ENCODE assay signal across 16 cellular contexts in genomic region chr3:188946351-188946750, GRCh38.
DNase-seq lines count a peak whose midpoint lies in the region; ATAC-seq and TF ChIP-seq lines count a peak whose summit lies in the region.
"Had no signal": no experiment of that assay in that cellular context is flagged by ENCODE, and none has a peak within 500 bp of the region (broad histone marks: within the 10 kb centered on the region; RNA-seq: fewer than 3 reads in every experiment).

No MANE protein-coding gene starts in this region.

- intact Hi-C loops in tibial artery (cut with DNase I; ENCODE audit: low total_unique reads): loop anchor here (10.0 kb wide), 3 partner anchors 342 to 792 kb away; partner anchors contain the start of gene LPP

- H3K27ac ChIP-seq in tibial artery: peak overlapping the region; percentile 86 to 87
- H3K27ac ChIP-seq: HL-60, SJSA1 had no signal

- DNase-seq in SIG-M5 treated with dmso at 0.1 percent for 504 hours (lab: John Stamatoyannopoulos, UW; ENCODE audit: unreplicated experiment): peak; percentile 21
- DNase-seq in SIG-M5 (lab: John Stamatoyannopoulos, UW): no peak
- DNase-seq in tibial artery: no peak
- no peak for DNase-seq in natural killer cell treated with Interleukin-12 subunit alpha and Interleukin-12 subunit beta and Interleukin-15 and Interleukin-18, amount 100 ng/mL, for 72 hours (ENCODE audit: low spot score)
- DNase-seq in GM20000 (ENCODE audit: low spot score): no peak
- no peak for DNase-seq in SKM-1 (lab: John Stamatoyannopoulos, UW; ENCODE audit: unreplicated experiment)
- DNase-seq: activated CD8-positive, alpha-beta memory T cell treated with anti-CD3 and anti-CD28 coated beads, Interleukin-2, amount 10 ng/mL, durations not matched to agents 7 days and 5 days; Kasumi-1; NCI-H1930; NCI-H748 treated with DMSO at 0.1 percent for 48 hours had no signal

- no peaks in the 10 kb centered on the region for H3K36me3 ChIP-seq in tibial artery
- H3K36me3 ChIP-seq: HAP-1, SJSA1 had no signal

- H3K27me3 Mint-ChIP-seq in brain: no peaks in the 10 kb centered on the region
- peaks cover 3% of the 10 kb centered on the region for H3K27me3 Mint-ChIP-seq in nephron (ENCODE audit: low read depth)
- H3K27me3 Mint-ChIP-seq in natural killer cell treated with Interleukin-12 subunit alpha and Interleukin-12 subunit beta and Interleukin-15 and Interleukin-18, amount 100 ng/mL, for 72 hours: peaks cover 0 to 6% of the 10 kb centered on the region in 2 donors

- H3K27me3 ChIP-seq in tibial artery: no peaks in the 10 kb centered on the region
- H3K27me3 ChIP-seq: SJSA1 had no signal

- no peaks in the 10 kb centered on the region for H3K9me3 ChIP-seq in tibial artery
- H3K9me3 ChIP-seq: HAP-1, SJSA1 had no signal

- H3K9me3 Mint-ChIP-seq in brain: peaks cover 0 to 13% (median 0%) of the 10 kb centered on the region in 5 experiments
- H3K9me3 Mint-ChIP-seq in nephron: no peaks in the 10 kb centered on the region
- no peaks in the 10 kb centered on the region for H3K9me3 Mint-ChIP-seq in natural killer cell treated with Interleukin-12 subunit alpha and Interleukin-12 subunit beta and Interleukin-15 and Interleukin-18, amount 100 ng/mL, for 72 hours

- H3K4me1 ChIP-seq in tibial artery: peaks cover 4 to 93% (median 83%) of the 10 kb centered on the region in 4 donors
- H3K4me1 ChIP-seq: HAP-1 had no signal

- peak overlapping the region; percentile 44 to 56 for H3K4me3 ChIP-seq in tibial artery
- H3K4me3 ChIP-seq: HAP-1, SJSA1 had no signal

- H3K4me3 Mint-ChIP-seq in brain (peak overlapping the region in 1 of 5 experiments; percentile 87), nephron (peak overlapping the region; percentile 24 to 84 (median 82))
- no peak overlapping the region for H3K4me3 Mint-ChIP-seq in natural killer cell treated with Interleukin-12 subunit alpha and Interleukin-12 subunit beta and Interleukin-15 and Interleukin-18, amount 100 ng/mL, for 72 hours
- H3K4me3 Mint-ChIP-seq: activated CD8-positive, alpha-beta memory T cell treated with anti-CD3 and anti-CD28 coated beads, Interleukin-2, amount 10 ng/mL, durations not matched to agents 7 days and 5 days; activated naive CD4-positive, alpha-beta T cell treated with anti-CD3 and anti-CD28 coated beads, Interleukin-2, amount 50 U/mL, for 24 hours had no signal

- H3K36me3 Mint-ChIP-seq in brain: no peaks in the 10 kb centered on the region
- no peaks in the 10 kb centered on the region for H3K36me3 Mint-ChIP-seq in nephron (ENCODE audit: low read depth)
- H3K36me3 Mint-ChIP-seq in natural killer cell treated with Interleukin-12 subunit alpha and Interleukin-12 subunit beta and Interleukin-15 and Interleukin-18, amount 100 ng/mL, for 72 hours: peaks cover 6% of the 10 kb centered on the region
- H3K36me3 Mint-ChIP-seq: activated CD8-positive, alpha-beta memory T cell treated with anti-CD3 and anti-CD28 coated beads, Interleukin-2, amount 10 ng/mL, durations not matched to agents 7 days and 5 days; activated naive CD4-positive, alpha-beta T cell treated with anti-CD3 and anti-CD28 coated beads, Interleukin-2, amount 50 U/mL, for 24 hours had no signal

- ATAC-seq in natural killer cell treated with Interleukin-12 subunit alpha and Interleukin-12 subunit beta and Interleukin-15 and Interleukin-18, amount 100 ng/mL, for 72 hours: no peak
- ATAC-seq: activated CD8-positive, alpha-beta memory T cell treated with anti-CD3 and anti-CD28 coated beads, Interleukin-2, amount 10 ng/mL, durations not matched to agents 7 days and 5 days had no signal

- H3K4me1 Mint-ChIP-seq in brain (peaks cover 28% of the 10 kb centered on the region), nephron (peaks cover 38% of the 10 kb centered on the region)
- H3K4me1 Mint-ChIP-seq in natural killer cell treated with Interleukin-12 subunit alpha and Interleukin-12 subunit beta and Interleukin-15 and Interleukin-18, amount 100 ng/mL, for 72 hours (ENCODE audit: low read depth in 2 of 2): peaks cover 32 to 39% of the 10 kb centered on the region in 2 donors

- H3K27ac Mint-ChIP-seq in brain (peak overlapping the region in 3 of 5 experiments; percentile 56 to 95 (median 88)), nephron (no peak overlapping the region)
- H3K27ac Mint-ChIP-seq in natural killer cell treated with Interleukin-12 subunit alpha and Interleukin-12 subunit beta and Interleukin-15 and Interleukin-18, amount 100 ng/mL, for 72 hours: no peak overlapping the region
- H3K27ac Mint-ChIP-seq: activated CD8-positive, alpha-beta memory T cell treated with anti-CD3 and anti-CD28 coated beads, Interleukin-2, amount 10 ng/mL, durations not matched to agents 7 days and 5 days; activated naive CD4-positive, alpha-beta T cell treated with anti-CD3 and anti-CD28 coated beads, Interleukin-2, amount 50 U/mL, for 24 hours had no signal

- no peak for TF ChIP-seq CTCF in brain (conservative IDR thresholded peaks at IDR 0.05)
- no peak for TF ChIP-seq CTCF in nephron (IDR thresholded peaks at IDR 0.05; ENCODE audit: unreplicated experiment in 3 of 3)
- no peak for TF ChIP-seq CTCF in tibial artery (IDR thresholded peaks at IDR 0.05)
- no peak for TF ChIP-seq CTCF in GM20000 (IDR thresholded peaks at IDR 0.05; ENCODE audit: extremely low read depth, missing control alignments)

Comparison
In these comparisons a context has a peak if more than half of its experiments do, and no peak if none do; other contexts are left out.
1. H3K27ac Mint-ChIP-seq: peak in brain (3 of 5); none in nephron (0 of 3) and natural killer cell treated with Interleukin-12 subunit alpha and Interleukin-12 subunit beta and Interleukin-15 and Interleukin-18, amount 100 ng/mL, for 72 hours (0 of 2).